ENCODE assay signal across 8 cellular contexts in genomic region chr10:91163709-91164474, GRCh38. TPM values are rescaled to one million over a fixed set of nuclear protein-coding genes. Genes with fewer than 3 reads are reported as not detected.
DNase-seq lines count a peak whose midpoint lies in the region; ATAC-seq and TF ChIP-seq lines count a peak whose summit lies in the region.

No MANE protein-coding gene starts in this region.

- H3K79me2 ChIP-seq in SK-N-SH (ENCODE audit: insufficient read depth), result peaks cover 53% of the 10 kb centered on the region

- H3K4me3 Mint-ChIP-seq in activated naive CD8-positive, alpha-beta T cell treated with anti-CD3 and anti-CD28 coated beads, Interleukin-2, amount 50 U/mL, for 24 hours, result peak overlapping the region; percentile 82

- POLR2A ChIA-PET in SK-N-SH (lab: Yijun Ruan, JAX), result no interaction called here

- H3K27me3 ChIP-seq in SK-N-SH (ENCODE audit: insufficient read depth), result no peaks in the 10 kb centered on the region
- no peaks in the 10 kb centered on the region for H3K27me3 ChIP-seq in transverse colon

- peak overlapping the region; percentile 87 for H3K4me2 ChIP-seq in SK-N-SH

- peaks cover 47% of the 10 kb centered on the region for H3K4me1 Mint-ChIP-seq in activated naive CD8-positive, alpha-beta T cell treated with anti-CD3 and anti-CD28 coated beads, Interleukin-2, amount 50 U/mL, for 24 hours

- CTCF ChIA-PET in SK-N-SH (lab: Yijun Ruan, JAX), result interaction anchor here (0.6 to 1.4 kb wide), 4 partner anchors 85 to 252 kb away, joined by 3 to 7 read pairs (median 4); no protein-coding TSS in a partner anchor

- WGBS in SK-N-SH (ENCODE audit: low lambda C conversion rate), result 19% methylated on average over 27 of the region's 60 CpGs
- WGBS in transverse colon (ENCODE audit: low coverage in 1 of 2), 2 donors, result 5 to 7% methylated on average over 3 to 41 of the region's 60 CpGs

- H3K4me1 ChIP-seq in SK-N-SH (ENCODE audit: control insufficient read depth in 1 of 2, insufficient read depth in 2 of 2, low read depth in 1 of 2, low read length in 1 of 2) (peaks cover 6% of the 10 kb centered on the region in 2 experiments; a peak in 1 of 4 replicates), transverse colon (peaks cover 4 to 29% (median 11%) of the 10 kb centered on the region in 4 donors)

- H3K9me2 ChIP-seq in SK-N-SH, result no peaks in the 10 kb centered on the region

- peaks cover 14% of the 10 kb centered on the region for H3K9me3 Mint-ChIP-seq in activated naive CD8-positive, alpha-beta T cell treated with anti-CD3 and anti-CD28 coated beads, Interleukin-2, amount 50 U/mL, for 24 hours

- peak; percentile 36 for DNase-seq in NCI-H510A (lab: John Stamatoyannopoulos, UW)
- no peak for DNase-seq in NCI-H510A treated with DMSO at 0.1 percent for 48 hours (lab: John Stamatoyannopoulos, UW)
- peak; percentile 76 for DNase-seq in SK-N-SH
- DNase-seq in activated naive CD8-positive, alpha-beta T cell treated with anti-CD3 and anti-CD28 coated beads, Interleukin-2, amount 50 U/mL, for 24 hours, result peak; percentile 76
- peak; percentile 79 for DNase-seq in cardiac septum (ENCODE audit: low spot score)
- DNase-seq in pons (ENCODE audit: low spot score), result peak; percentile 42
- DNase-seq in transverse colon, result peak; percentile 79

- no peak for TF ChIP-seq RAD21 in SK-N-SH (IDR thresholded peaks at IDR 0.05; ENCODE audit: low read length)

- peak overlapping the region; percentile 88 for H3K27ac Mint-ChIP-seq in activated naive CD8-positive, alpha-beta T cell treated with anti-CD3 and anti-CD28 coated beads, Interleukin-2, amount 50 U/mL, for 24 hours

- H2AFZ ChIP-seq in SK-N-SH (ENCODE audit: low read depth), result peak overlapping the region; percentile 61; the same call in 1 of the 2 replicates

- H3K27ac ChIP-seq in SK-N-SH (ENCODE audit: low read depth in 2 of 2, low read length in 1 of 2) (peak overlapping the region; percentile 19 to 82; a peak in 3 of 4 replicates), transverse colon (peak overlapping the region; percentile 94 to 98 (median 97))

- H3K36me3 Mint-ChIP-seq in activated naive CD8-positive, alpha-beta T cell treated with anti-CD3 and anti-CD28 coated beads, Interleukin-2, amount 50 U/mL, for 24 hours (ENCODE audit: low read depth), result peaks cover 9% of the 10 kb centered on the region

- in situ Hi-C loops in transverse colon (cut with MboI; ENCODE audit: low pct_ligation_motif_present in 1 of 4, low pct_unique_long_range_greater_than_20kb in 1 of 4, low sequenced_read_pairs in 3 of 4), result loop anchor here in 1 of 4 donors (10.0 kb wide), 1 partner anchor 51 kb away; no protein-coding TSS in a partner anchor

- H3K36me3 ChIP-seq in SK-N-SH (replicated peaks in 1 of 2; ENCODE audit: control insufficient read depth in 1 of 2, insufficient read depth in 2 of 2, low read length in 1 of 2) (no peaks in the 10 kb centered on the region), transverse colon (no peaks in the 10 kb centered on the region)

- H3K27me3 Mint-ChIP-seq in activated naive CD8-positive, alpha-beta T cell treated with anti-CD3 and anti-CD28 coated beads, Interleukin-2, amount 50 U/mL, for 24 hours, result no peaks in the 10 kb centered on the region

- H3K9me3 ChIP-seq in SK-N-SH (no peaks in the 10 kb centered on the region), transverse colon (no peaks in the 10 kb centered on the region)

- peaks cover 15% of the 10 kb centered on the region for H3F3A ChIP-seq in SK-N-SH (replicated peaks; ENCODE audit: insufficient read depth)

- peak overlapping the region; percentile 81 to 84 for H3K4me3 ChIP-seq in SK-N-SH (ENCODE audit: low read depth in 2 of 2, low read length in 1 of 2)
- H3K4me3 ChIP-seq in transverse colon, result peak overlapping the region; percentile 93 to 98 (median 98)

- peak overlapping the region; percentile 90 for H3K9ac ChIP-seq in SK-N-SH

- ATAC-seq in HG03159 (IDR thresholded peaks at IDR 0.05; ENCODE audit: unreplicated experiment), result peak; percentile 25
- peak; percentile 76 for ATAC-seq in activated naive CD8-positive, alpha-beta T cell treated with anti-CD3 and anti-CD28 coated beads, Interleukin-2, amount 50 U/mL, for 24 hours

- no peaks in the 10 kb centered on the region; the same call in 1 of the 2 replicates for H4K20me1 ChIP-seq in SK-N-SH (ENCODE audit: insufficient read depth)

- TF ChIP-seq EP300 in SK-N-SH (IDR thresholded peaks at IDR 0.05; ENCODE audit: borderline replicate concordance in 1 of 2, low read depth in 1 of 2, low read length in 1 of 2) (peak in 1 of 2 experiments; percentile 34; a peak in 1 of 4 replicates), transverse colon (IDR thresholded peaks at IDR 0.05; ENCODE audit: low read depth) (no peak)

- intact Hi-C loops in cardiac septum (cut with DNase I), result loop anchor here (2.0 to 5.0 kb wide), 3 partner anchors 57 to 88 kb away; partner anchors contain the start of gene PCGF5
- intact Hi-C loops in transverse colon (cut with DNase I; ENCODE audit: low total_unique reads), result loop anchor here (1.0 kb wide), 1 partner anchor 58 kb away; no protein-coding TSS in a partner anchor

- TF ChIP-seq CTCF in SK-N-SH (IDR thresholded peaks at IDR 0.05) (peak; percentile 29), transverse colon (IDR thresholded peaks at IDR 0.05) (peak in 1 of 5 experiments; percentile 17)

- TF ChIP-seq POLR2A in transverse colon (IDR thresholded peaks at IDR 0.05), result no peak

TF ChIP-seq in SK-N-SH, 30 proteins besides CTCF, POLR2A, EP300 and RAD21:
- TF ChIP-seq FOSL2 (IDR thresholded peaks at IDR 0.05; ENCODE audit: borderline replicate concordance, low read depth) (peak; percentile 97), POLR2AphosphoS5 (IDR thresholded peaks at IDR 0.05; ENCODE audit: low read depth, low read length) (no peak), RXRA (IDR thresholded peaks at IDR 0.05; ENCODE audit: borderline replicate concordance, low read depth) (peak; percentile 38; the same call in 1 of the 2 replicates), TCF12 (IDR thresholded peaks at IDR 0.05) (peak; percentile 42; the same call in 1 of the 2 replicates), MXI1 (IDR thresholded peaks at IDR 0.05; ENCODE audit: low read depth, low read length) (peak; percentile 68), NRF1 (IDR thresholded peaks at IDR 0.05; ENCODE audit: low read depth, low read length) (no peak), JUND (IDR thresholded peaks at IDR 0.05) (peak; percentile 84)
- TF ChIP-seq, protein P1, sequence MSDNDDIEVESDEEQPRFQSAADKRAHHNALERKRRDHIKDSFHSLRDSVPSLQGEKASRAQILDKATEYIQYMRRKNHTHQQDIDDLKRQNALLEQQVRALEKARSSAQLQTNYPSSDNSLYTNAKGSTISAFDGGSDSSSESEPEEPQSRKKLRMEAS (IDR thresholded peaks at IDR 0.05; ENCODE audit: low read depth), result peak; percentile 72

RNA-seq across cellular contexts. Expression of gene PCGF5, which starts 56.6 kb away (rescaled TPM):
- polyA plus RNA-seq in SK-N-SH (2012; rRNA removed), result 14.5 and 15.2 TPM in 2 replicates
- polyA plus RNA-seq in SK-N-SH (2012; cell fraction: cytosol; rRNA removed), result 19.3 and 23.3 TPM in 2 replicates
- 5.2 and 9.4 TPM in 2 replicates for polyA plus RNA-seq in SK-N-SH (2012; cell fraction: nucleus; rRNA removed)
- total RNA-seq in cardiac septum (135 TPM), transverse colon (10 to 100 TPM; 26.3 to 94.1 (median 57.0) TPM)
